Comparison of ENCODE assay signal across 13 cellular contexts in the genomic region with DNA sequence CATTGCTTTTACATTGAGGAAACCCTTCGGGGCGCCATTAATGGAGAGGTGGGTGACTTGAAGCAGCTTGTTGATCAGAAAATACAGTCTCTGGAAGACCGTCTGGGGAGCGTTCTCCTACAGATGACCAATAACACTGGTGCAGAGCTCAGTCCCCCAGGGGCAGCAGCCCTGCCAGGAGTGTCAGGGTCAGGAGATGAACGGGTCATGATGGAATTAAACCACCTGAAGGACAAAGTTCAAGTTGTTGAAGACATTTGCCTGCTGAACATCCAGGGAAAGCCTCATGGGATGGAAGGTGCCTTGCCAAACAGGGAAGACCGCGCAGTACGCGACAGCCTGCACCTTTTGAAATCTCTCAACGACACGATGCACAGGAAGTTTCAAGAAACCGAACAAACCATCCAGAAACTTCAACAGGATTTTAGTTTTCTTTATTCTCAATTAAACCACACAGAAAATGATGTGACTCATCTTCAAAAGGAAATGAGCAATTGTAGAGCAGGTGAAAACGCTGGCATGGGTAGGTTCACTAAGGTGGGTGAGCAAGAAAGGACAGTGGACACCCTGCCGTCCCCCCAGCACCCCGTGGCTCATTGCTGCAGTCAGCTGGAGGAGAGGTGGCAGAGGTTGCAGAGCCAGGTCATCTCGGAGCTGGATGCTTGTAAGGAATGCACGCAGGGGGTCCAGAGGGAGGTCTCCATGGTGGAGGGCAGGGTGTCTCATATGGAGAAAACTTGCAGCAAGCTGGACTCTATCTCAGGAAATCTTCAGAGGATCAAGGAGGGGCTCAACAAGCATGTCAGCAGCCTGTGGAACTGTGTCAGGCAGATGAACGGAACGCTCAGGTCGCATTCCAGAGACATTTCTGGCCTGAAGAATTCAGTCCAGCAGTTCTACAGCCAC. TPM values are rescaled to one million over a fixed set of nuclear protein-coding genes. Genes with fewer than 3 reads are reported as not detected.
A peak's percentile ranks its signal among the peaks of the same experiment; 100 is the strongest.
DNase-seq lines count a peak whose midpoint lies in the region; ATAC-seq, FAIRE-seq and TF ChIP-seq lines count a peak whose summit lies in the region.
"Had no signal": no experiment of that assay in that cellular context is flagged by ENCODE, and none has a peak within 500 bp of the region (broad histone marks: within the 10 kb centered on the region; RNA-seq: fewer than 3 reads in every experiment).

No MANE protein-coding gene starts in this region.

- H3K27ac ChIP-seq in CD8-positive, alpha-beta memory T cell (ENCODE audit: low read depth, low read length) = no peak overlapping the region
- no peak overlapping the region for H3K27ac ChIP-seq in prostate gland
- no peak overlapping the region for H3K27ac ChIP-seq in mesendoderm (ENCODE audit: low read depth, low read length)

- no peaks in the 10 kb centered on the region for H3K27me3 ChIP-seq in CD8-positive, alpha-beta memory T cell (ENCODE audit: insufficient read depth, low read length, poor library complexity, severe bottlenecking)
- H3K27me3 ChIP-seq in prostate gland (replicated peaks; ENCODE audit: insufficient read depth) (no peaks in the 10 kb centered on the region), mesendoderm (ENCODE audit: insufficient read depth, low read length, poor library complexity) (no peaks in the 10 kb centered on the region)

- H3K9me3 Mint-ChIP-seq in CD14-positive monocyte = peaks cover 0 to 5% (median 4%) of the 10 kb centered on the region in 7 donors
- H3K9me3 Mint-ChIP-seq in CD8-positive, alpha-beta memory T cell = peaks cover 0 to 7% (median 6%) of the 10 kb centered on the region in 5 donors
- H3K9me3 Mint-ChIP-seq in activated T-helper 17 cell treated with anti-CD3 and anti-CD28 coated beads, Interleukin-2, amount 50 U/mL, for 72 hours = peaks cover 16% of the 10 kb centered on the region

- peak overlapping the region; percentile 32 for H3K4me3 ChIP-seq in CD8-positive, alpha-beta memory T cell (ENCODE audit: low read length)
- H3K4me3 ChIP-seq in prostate gland (no peak overlapping the region), mesendoderm (ENCODE audit: low read length) (no peak overlapping the region)

- no peak overlapping the region for H2AK5ac ChIP-seq in mesendoderm (ENCODE audit: low read length)

- TF ChIP-seq POLR2A in prostate gland (IDR thresholded peaks at IDR 0.05) = no peak

- no peaks in the 10 kb centered on the region for H3K36me3 ChIP-seq in CD8-positive, alpha-beta memory T cell (ENCODE audit: insufficient read depth, low read length)
- H3K36me3 ChIP-seq in prostate gland = no peaks in the 10 kb centered on the region
- H3K36me3 ChIP-seq in mesendoderm (ENCODE audit: control insufficient read depth, insufficient read depth, low read length) = no peaks in the 10 kb centered on the region

- H2BK120ac ChIP-seq in mesendoderm (ENCODE audit: low read depth, low read length) = no peak overlapping the region

- no peak overlapping the region for H3K9ac ChIP-seq in mesendoderm (ENCODE audit: low read length)

- H3K4me2 ChIP-seq in mesendoderm (ENCODE audit: low read length) = no peak overlapping the region

- POLR2A ChIA-PET in CD8-positive, alpha-beta memory T cell (lab: Charles Lee) = no interaction called here

- H3K4me1 Mint-ChIP-seq in CD14-positive monocyte = peaks cover 29% of the 10 kb centered on the region
- peaks cover 30 to 48% (median 37%) of the 10 kb centered on the region in 3 donors for H3K4me1 Mint-ChIP-seq in CD8-positive, alpha-beta memory T cell
- peaks cover 41% of the 10 kb centered on the region for H3K4me1 Mint-ChIP-seq in activated T-helper 17 cell treated with anti-CD3 and anti-CD28 coated beads, Interleukin-2, amount 50 U/mL, for 72 hours
- H3K4me1 Mint-ChIP-seq: WTC11 had no signal

- H3K27ac Mint-ChIP-seq in CD14-positive monocyte = peak overlapping the region; percentile 16 to 46 (median 21)
- peak overlapping the region in 7 of 8 donors; percentile 25 to 95 (median 72) for H3K27ac Mint-ChIP-seq in CD8-positive, alpha-beta memory T cell
- H3K27ac Mint-ChIP-seq in activated T-helper 17 cell treated with anti-CD3 and anti-CD28 coated beads, Interleukin-2, amount 50 U/mL, for 72 hours = peak overlapping the region; percentile 79
- H3K27ac Mint-ChIP-seq: WTC11 had no signal

- no peak overlapping the region for H3K18ac ChIP-seq in mesendoderm (ENCODE audit: low read length)

- H3K36me3 Mint-ChIP-seq in CD14-positive monocyte = peaks cover 70 to 95% of the 10 kb centered on the region in 2 donors
- H3K36me3 Mint-ChIP-seq in CD8-positive, alpha-beta memory T cell = peaks cover 0 to 13% (median 0%) of the 10 kb centered on the region in 3 donors
- no peaks in the 10 kb centered on the region for H3K36me3 Mint-ChIP-seq in activated T-helper 17 cell treated with anti-CD3 and anti-CD28 coated beads, Interleukin-2, amount 50 U/mL, for 72 hours (ENCODE audit: low read depth)

- no peaks in the 10 kb centered on the region for H3K79me2 ChIP-seq in mesendoderm (ENCODE audit: control insufficient read depth, insufficient read depth, low read length)

- CTCF ChIA-PET in CD8-positive, alpha-beta memory T cell (lab: Charles Lee) = interaction anchor here (0.9 kb wide), 1 partner anchor 14 kb away, joined by 3 read pairs; no protein-coding TSS in a partner anchor

- no peaks in the 10 kb centered on the region for H3K9me3 ChIP-seq in CD8-positive, alpha-beta memory T cell (ENCODE audit: low read length)
- H3K9me3 ChIP-seq in prostate gland = no peaks in the 10 kb centered on the region

- H4K8ac ChIP-seq in mesendoderm (ENCODE audit: low read depth, low read length) = no peak overlapping the region

- H3K4ac ChIP-seq in mesendoderm (ENCODE audit: low read depth, low read length) = no peak overlapping the region

- H3K27me3 Mint-ChIP-seq in CD14-positive monocyte (ENCODE audit: low read depth in 3 of 3) = peaks cover 0 to 2% (median 0%) of the 10 kb centered on the region in 3 donors
- peaks cover 0 to 5% of the 10 kb centered on the region in 2 donors for H3K27me3 Mint-ChIP-seq in CD8-positive, alpha-beta memory T cell
- H3K27me3 Mint-ChIP-seq in activated T-helper 17 cell treated with anti-CD3 and anti-CD28 coated beads, Interleukin-2, amount 50 U/mL, for 72 hours = no peaks in the 10 kb centered on the region

- H3K79me1 ChIP-seq in mesendoderm (ENCODE audit: low read length) = no peaks in the 10 kb centered on the region

- no peak overlapping the region for H4K5ac ChIP-seq in mesendoderm (ENCODE audit: low read length)

- H3K56ac ChIP-seq in mesendoderm (ENCODE audit: low read length) = no peak overlapping the region

- H3K23ac ChIP-seq in mesendoderm (ENCODE audit: low read length) = no peak overlapping the region

- TF ChIP-seq CTCF in CD14-positive monocyte (IDR thresholded peaks at IDR 0.05) (no peak), prostate gland (IDR thresholded peaks at IDR 0.05) (no peak), GM20000 (IDR thresholded peaks at IDR 0.05; ENCODE audit: extremely low read depth, missing control alignments) (no peak)

- no peak for DNase-seq in CD14-positive monocyte (ENCODE audit: low spot score)
- DNase-seq in CD8-positive, alpha-beta memory T cell = no peak
- peak; percentile 49 for DNase-seq in iris pigment epithelial cell (ENCODE audit: low read depth)
- no peak for DNase-seq in prostate gland (ENCODE audit: low spot score)
- DNase-seq in mesendoderm = no peak
- no peak for DNase-seq in GM20000 (ENCODE audit: low spot score)
- DNase-seq in HTR-8/SVneo (ENCODE audit: insufficient read length, low spot score) = no peak
- DNase-seq: caudate nucleus, KBM-7, NCI-H1105 treated with DMSO at 0.1 percent for 48 hours, RPMI8226 had no signal

- H2BK15ac ChIP-seq in mesendoderm (replicated peaks; ENCODE audit: low read depth) = no peak overlapping the region

- H3K4me1 ChIP-seq in CD8-positive, alpha-beta memory T cell (ENCODE audit: insufficient read depth, low read length) = peaks cover 41% of the 10 kb centered on the region
- H3K4me1 ChIP-seq in prostate gland (replicated peaks) (no peaks in the 10 kb centered on the region), mesendoderm (ENCODE audit: control insufficient read depth, low read depth, low read length) (no peaks in the 10 kb centered on the region)

- peak; percentile 71 for ATAC-seq in activated T-helper 17 cell treated with anti-CD3 and anti-CD28 coated beads, Interleukin-2, amount 50 U/mL, for 72 hours (replicated peaks)
- ATAC-seq: WTC11 had no signal

- FAIRE-seq in HTR-8/SVneo (lab: Jason Lieb, UNC) = no peak

- no peak overlapping the region for H2BK5ac ChIP-seq in mesendoderm (ENCODE audit: low read length)

- H3K4me3 Mint-ChIP-seq in CD14-positive monocyte = no peak overlapping the region
- H3K4me3 Mint-ChIP-seq in CD8-positive, alpha-beta memory T cell = peak overlapping the region; percentile 43 to 78 (median 68)
- H3K4me3 Mint-ChIP-seq in activated T-helper 17 cell treated with anti-CD3 and anti-CD28 coated beads, Interleukin-2, amount 50 U/mL, for 72 hours = peak overlapping the region; percentile 81
- H3K4me3 Mint-ChIP-seq: WTC11 had no signal

- WGBS in prostate gland = 85% methylated on average over 20 of the region's 20 CpGs
- WGBS in mesendoderm (ENCODE audit: extremely low coverage, insufficient coverage, low lambda C conversion rate) = no CpG with 5 or more reads among the region's 20 CpGs

- intact Hi-C loops in CD14-positive monocyte (cut with micrococcal nuclease) (no loop called here), prostate gland (cut with DNase I) (no loop called here)

RNA-seq across cellular contexts. Expression of gene EMILIN2, which starts 45.0 kb away (rescaled TPM):
- 10 to 100 TPM; 30.5 to 33.8 TPM for polyA plus RNA-seq in CD14-positive monocyte
- total RNA-seq in CD8-positive, alpha-beta memory T cell = 10 to 100 TPM; 22.7 to 27.8 TPM
- 4.5 TPM for polyA plus RNA-seq in CD8-positive, alpha-beta memory T cell
- total RNA-seq in activated T-helper 17 cell treated with anti-CD3 and anti-CD28 coated beads, Interleukin-2, amount 50 U/mL, for 72 hours = 10 to 100 TPM; 20.7 to 28.8 TPM
- 10 to 100 TPM; 33.6 to 38.6 TPM for total RNA-seq in prostate gland
- 7.1 TPM for polyA plus RNA-seq in mesendoderm (2013, experiment 1 of 2)
- polyA plus RNA-seq in mesendoderm (2013, experiment 2 of 2) = 6.9 TPM

Comparison
In these comparisons a context has a peak if more than half of its experiments do, and no peak if none do; other contexts are left out.
1. H3K27ac Mint-ChIP-seq: peak in every context shown above with its lines; median percentile 79 in activated T-helper 17 cell treated with anti-CD3 and anti-CD28 coated beads, Interleukin-2, amount 50 U/mL, for 72 hours; 72 in CD8-positive, alpha-beta memory T cell; 21 in CD14-positive monocyte.
2. H3K4me3 Mint-ChIP-seq: peak in CD8-positive, alpha-beta memory T cell (7 of 7) and activated T-helper 17 cell treated with anti-CD3 and anti-CD28 coated beads, Interleukin-2, amount 50 U/mL, for 72 hours (single experiment); none in CD14-positive monocyte (0 of 2).